ENCODE assay signal across 18 cellular contexts in the genomic region with DNA sequence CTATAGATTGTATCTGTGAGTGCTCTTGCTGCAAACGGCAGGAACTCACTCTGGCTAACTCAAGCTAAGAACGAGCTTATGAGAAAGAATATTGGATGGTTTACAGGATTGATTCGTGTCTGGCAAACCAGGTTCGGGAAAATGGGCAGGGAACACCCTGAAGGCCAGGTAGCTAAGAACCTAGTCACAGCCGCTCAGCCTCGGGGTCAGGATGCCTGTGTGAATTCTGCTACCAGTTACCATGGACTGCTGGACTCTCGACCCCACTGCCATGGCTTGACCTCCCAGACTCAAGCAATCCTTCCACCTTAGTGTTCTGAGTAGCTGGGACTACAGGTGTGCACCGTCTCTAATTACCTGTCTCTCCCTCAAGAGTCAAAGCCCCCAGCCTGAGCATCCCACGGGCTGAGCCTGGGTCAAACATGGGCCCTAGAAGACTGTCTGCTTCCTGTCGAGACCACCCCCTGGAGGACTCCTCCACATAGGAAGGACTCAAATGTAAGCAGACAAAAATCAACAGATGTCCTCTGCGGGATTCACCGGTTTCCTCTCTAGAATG. TPM values are rescaled to one million over a fixed set of nuclear protein-coding genes. Genes with fewer than 3 reads are reported as not detected.
DNase-seq lines count a peak whose midpoint lies in the region; ATAC-seq, FAIRE-seq and TF ChIP-seq lines count a peak whose summit lies in the region.
"Had no signal": no experiment of that assay in that cellular context is flagged by ENCODE, and none has a peak within 500 bp of the region (broad histone marks: within the 10 kb centered on the region; RNA-seq: fewer than 3 reads in every experiment).

No MANE protein-coding gene starts in this region.

- peak overlapping the region in 1 of 2 experiments; percentile 6; a peak in 1 of 4 replicates for H3K9ac ChIP-seq in K562 (ENCODE audit: insufficient read depth in 1 of 2, low read depth in 2 of 2, low read length in 2 of 2)
- H3K9ac ChIP-seq: GM23248 had no signal

- H3K9me3 ChIP-seq in HEK293 (ENCODE audit: control insufficient read depth, insufficient read depth, low read depth, low read length) (no peaks in the 10 kb centered on the region), K562 (replicated peaks; ENCODE audit: control insufficient read depth, insufficient read depth, low read depth, low read length) (no peaks in the 10 kb centered on the region), hepatocyte (ENCODE audit: low read depth) (no peaks in the 10 kb centered on the region), transverse colon (no peaks in the 10 kb centered on the region), spleen (no peaks in the 10 kb centered on the region)

- H3K27me3 ChIP-seq in K562 (ENCODE audit: control insufficient read depth in 2 of 2, insufficient read depth in 2 of 2, low read length in 2 of 2) (peaks cover 15 to 48% of the 10 kb centered on the region in 2 experiments; a peak in 4 of 5 replicates), hepatocyte (no peaks in the 10 kb centered on the region), transverse colon (no peaks in the 10 kb centered on the region), spleen (replicated peaks in 1 of 7) (peaks cover 0 to 10% (median 0%) of the 10 kb centered on the region in 7 donors)

- in situ Hi-C loops in K562 (cut with MboI) = loop anchor here (5.0 kb wide), 1 partner anchor 119 kb away; no protein-coding TSS in a partner anchor
- in situ Hi-C loops in transverse colon (cut with MboI; ENCODE audit: low pct_ligation_motif_present in 1 of 4, low pct_unique_long_range_greater_than_20kb in 1 of 4, low sequenced_read_pairs in 3 of 4) = loop anchor here in 1 of 4 donors (25.0 kb wide), 1 partner anchor 284 kb away; no protein-coding TSS in a partner anchor

- 14% methylated on average over 12 of the region's 12 CpGs for WGBS in K562 (ENCODE audit: insufficient coverage, low coverage, missing lambda C conversion rate)
- WGBS in hepatocyte (ENCODE audit: low lambda C conversion rate, missing lambda C conversion rate) = 86% methylated on average over 12 of the region's 12 CpGs
- WGBS in transverse colon (ENCODE audit: low coverage in 1 of 2), 2 donors = 80% methylated on average over 1 to 12 of the region's 12 CpGs
- 78 to 87% (median 87%) methylated on average over 12 of the region's 12 CpGs for WGBS in spleen, 5 donors

- TF ChIP-seq EP300 in K562 (IDR thresholded peaks at IDR 0.05; ENCODE audit: low read length) (no peak), transverse colon (IDR thresholded peaks at IDR 0.05; ENCODE audit: low read depth) (no peak)

- no peak for ATAC-seq in K562
- ATAC-seq in HG03342 (IDR thresholded peaks at IDR 0.05; ENCODE audit: unreplicated experiment) = no peak
- ATAC-seq: HCT116 had no signal

- no peaks in the 10 kb centered on the region for H3K9me2 ChIP-seq in hepatocyte (replicated peaks; ENCODE audit: insufficient read depth)

- no peaks in the 10 kb centered on the region for H3K4me1 ChIP-seq in HEK293 (ENCODE audit: control insufficient read depth, insufficient read depth, low read length)
- H3K4me1 ChIP-seq in K562 (replicated peaks in 1 of 2; ENCODE audit: control insufficient read depth in 2 of 2, insufficient read depth in 2 of 2, low read length in 2 of 2) = peaks cover 5 to 12% of the 10 kb centered on the region in 2 experiments
- peaks cover 13% of the 10 kb centered on the region for H3K4me1 ChIP-seq in hepatocyte (ENCODE audit: insufficient read depth)
- H3K4me1 ChIP-seq in transverse colon = peaks cover 0 to 18% (median 13%) of the 10 kb centered on the region in 4 donors
- H3K4me1 ChIP-seq in spleen = peaks cover 0 to 11% (median 6%) of the 10 kb centered on the region in 6 donors

- no peak overlapping the region for H3K4me2 ChIP-seq in K562 (ENCODE audit: insufficient read depth, low read length)
- H3K4me2 ChIP-seq in hepatocyte = no peak overlapping the region

- H4K20me1 ChIP-seq in K562 (replicated peaks; ENCODE audit: control insufficient read depth, insufficient read depth, low read length) (no peaks in the 10 kb centered on the region; the same call in 1 of the 2 replicates), hepatocyte (ENCODE audit: insufficient read depth, poor library complexity, severe bottlenecking) (no peaks in the 10 kb centered on the region)

- TF ChIP-seq POLR2A in K562 (conservative IDR thresholded peaks at IDR 0.05) (no peak), transverse colon (IDR thresholded peaks at IDR 0.05) (no peak), spleen (IDR thresholded peaks at IDR 0.05) (no peak)

- POLR2A ChIA-PET in HEK293 (lab: Yijun Ruan, JAX) = interaction anchor here (6.6 kb wide), 1 partner anchor 130 kb away, joined by 67 read pairs; a partner anchor contains a TSS
- POLR2A ChIA-PET in K562 (lab: Yijun Ruan, JAX) = interaction anchor here (0.7 to 4.1 kb wide), 8 partner anchors 10 to 139 kb away, joined by 3 to 39 read pairs (median 4); a partner anchor contains a TSS

- intact Hi-C loops in K562 (cut with micrococcal nuclease) = loop anchor here (5.0 to 10.0 kb wide), 2 partner anchors 64 to 436 kb away; no protein-coding TSS in a partner anchor
- intact Hi-C loops in transverse colon (cut with DNase I; ENCODE audit: low total_unique reads) = loop anchor here (10.0 kb wide), 2 partner anchors 136 to 316 kb away; a partner anchor contains a TSS
- intact Hi-C loops in spleen (cut with DNase I; ENCODE audit: low total_unique reads) = loop anchor here (5.0 kb wide), 1 partner anchor 304 kb away; no protein-coding TSS in a partner anchor

- TF ChIP-seq RAD21 in K562 (CRISPR knock-in tag; conservative IDR thresholded peaks at IDR 0.05 in 1 of 2, IDR thresholded peaks at IDR 0.05 in 1 of 2) = no peak

- H2AFZ ChIP-seq in K562 (ENCODE audit: low read depth, low read length) (peak overlapping the region; percentile 1; the same call in 1 of the 2 replicates), hepatocyte (no peak overlapping the region)
- H2AFZ ChIP-seq: GM23248 had no signal

- H3K36me3 ChIP-seq in HEK293 (ENCODE audit: control insufficient read depth in 2 of 2, insufficient read depth in 1 of 2, low read length in 2 of 2) = no peaks in the 10 kb centered on the region
- H3K36me3 ChIP-seq in K562 (ENCODE audit: control insufficient read depth, insufficient read depth, low read length) = no peaks in the 10 kb centered on the region
- H3K36me3 ChIP-seq in hepatocyte (replicated peaks; ENCODE audit: insufficient read depth, low read depth) = no peaks in the 10 kb centered on the region
- no peaks in the 10 kb centered on the region for H3K36me3 ChIP-seq in transverse colon
- no peaks in the 10 kb centered on the region for H3K36me3 ChIP-seq in spleen

- H3K27ac ChIP-seq in HEK293 (ENCODE audit: extremely low read depth, low read depth, low read length) (no peak overlapping the region), K562 (ENCODE audit: extremely low read depth, low read depth, low read length) (no peak overlapping the region), hepatocyte (peak overlapping the region; percentile 4), transverse colon (peak overlapping the region; percentile 61 to 73 (median 66)), spleen (no peak overlapping the region)
- H3K27ac ChIP-seq: GM23248, SK-N-MC had no signal

- no peak for TF ChIP-seq CTCF in HEK293 (tag by site-specific recombination; IDR thresholded peaks at IDR 0.05)
- TF ChIP-seq CTCF in K562 (IDR thresholded peaks at IDR 0.05 in 2 of 3, conservative IDR thresholded peaks at IDR 0.05 in 1 of 3; ENCODE audit: insufficient read depth in 2 of 3, low read depth in 1 of 3, low read length in 3 of 3) = no peak
- TF ChIP-seq CTCF in hepatocyte (IDR thresholded peaks at IDR 0.05; ENCODE audit: poor library complexity) = no peak
- TF ChIP-seq CTCF in transverse colon (IDR thresholded peaks at IDR 0.05) = no peak
- no peak for TF ChIP-seq CTCF in spleen (IDR thresholded peaks at IDR 0.05 in 8 of 11, conservative IDR thresholded peaks at IDR 0.05 in 3 of 11)

- no peaks in the 10 kb centered on the region for H3K79me2 ChIP-seq in K562 (ENCODE audit: control insufficient read depth, insufficient read depth, low read length)
- no peaks in the 10 kb centered on the region for H3K79me2 ChIP-seq in hepatocyte

- H3K9me1 ChIP-seq in K562 (ENCODE audit: control insufficient read depth, insufficient read depth, low read length) = no peaks in the 10 kb centered on the region

- H3K4me3 ChIP-seq in HEK293 (ENCODE audit: low read depth, low read length) (no peak overlapping the region), K562 (no peak overlapping the region), hepatocyte (no peak overlapping the region), transverse colon (no peak overlapping the region), spleen (no peak overlapping the region)
- H3K4me3 ChIP-seq: GM23248, SK-N-MC had no signal

- no peak for FAIRE-seq in K562 (lab: Jason Lieb, UNC)
- FAIRE-seq: GM19239 had no signal

- BruUV-seq in K562 (replicated peaks; lab: Mats Ljungman, UMichigan) = no TSS peak

- DNase-seq in K562 (ENCODE audit: extremely low read depth in 1 of 4, low spot score in 3 of 4) (no peak), hepatocyte (ENCODE audit: low spot score) (no peak), transverse colon (no peak), spleen (no peak), occipital lobe (lab: John Stamatoyannopoulos, UW) (no peak)
- DNase-seq: ACHN; C1 segment of cervical spinal cord; DMS79 treated with DMSO at 0.1 percent for 48 hours; NCI-H1092 treated with DMSO at 0.1 percent for 48 hours; NCI-H1694; NK-92 treated with Interleukin-12 subunit alpha and Interleukin-12 subunit beta, amount 100 ng/mL, for 24 hours; Right ventricle myocardium superior had no signal

- CTCF ChIA-PET in HEK293 (lab: Yijun Ruan, JAX) (interaction anchor here (0.6 to 4.3 kb wide), 25 partner anchors 11 to 517 kb away, joined by 3 to 34 read pairs (median 6); no protein-coding TSS in a partner anchor), K562 (lab: Yijun Ruan, JAX; ENCODE audit: low intra/inter-chr PET ratio) (interaction anchor here (0.7 kb wide), 1 partner anchor 240 kb away, joined by 3 read pairs; no protein-coding TSS in a partner anchor)

RNA-seq across cellular contexts. Expression of a gene that starts 45.8 kb away (rescaled TPM):
- 18.4 and 30.9 TPM in 2 replicates for total RNA-seq in K562 (2011; cell fraction: chromatin; rRNA removed; ENCODE audit: low replicate concordance)
- 52.2 and 53.7 TPM in 2 replicates for total RNA-seq in K562 (2011; cell fraction: nucleolus; rRNA removed)
- total RNA-seq in K562 (2011; cell fraction: nucleoplasm; rRNA removed) = 47.9 and 75.6 TPM in 2 replicates
- total RNA-seq in K562 (2014; rRNA removed) (97.3 and 100 TPM in 2 replicates), K562 (2014; rRNA removed; fragmentation: Illumina TruSeq; extraction: Trizol) (62.9 and 72.8 TPM in 2 replicates), K562 (2015; rRNA removed; fragmentation: Illumina TruSeq; extraction: Trizol) (51.0 and 55.1 TPM in 2 replicates), K562 (2021) (74.0 and 74.4 TPM in 2 replicates), hepatocyte (45.4 and 52.3 TPM in 2 replicates), transverse colon (10 to 100 TPM; 24.2 to 91.5 (median 35.7) TPM), spleen (10 to 100 TPM; 23.2 to 43.9 (median 31.6) TPM), occipital lobe (14.8 TPM)
- polyA plus RNA-seq in K562 (2011; rRNA removed) (87.6 and 92.4 TPM in 2 replicates), K562 (2014; fragmentation: Illumina TruSeq; extraction: Trizol) (53.4 and 59.9 TPM in 2 replicates), K562 (2014; fragmentation: Nextera tagmentation; extraction: Ambion mirVana) (10 to 100 TPM in 1 of 2 experiments, 1 to 10 TPM in 1; 6.1 to 11.4 TPM), K562 (2014; rRNA removed) (89.2 and 95.7 TPM in 2 replicates), hepatocyte (115 and 144 TPM in 2 replicates), spleen (10 to 100 TPM; 49.9 to 59.4 (median 56.5) TPM)
- 66.7 and 98.8 TPM in 2 replicates for polyA plus RNA-seq in K562 (2011; cell fraction: cytosol; rRNA removed)
- 32.2 and 37.6 TPM in 2 replicates for polyA plus RNA-seq in K562 (2011; cell fraction: nucleus; rRNA removed)
- polyA plus RNA-seq in K562 (2012) = 70.5 and 73.8 TPM in 2 replicates
- 20.8 and 22.7 TPM in 2 replicates for polyA minus RNA-seq in K562 (2011; rRNA and poly(A)+ RNA removed)
- 15.7 and 18.1 TPM in 2 replicates for polyA minus RNA-seq in K562 (2011; cell fraction: cytosol; rRNA and poly(A)+ RNA removed)
- polyA minus RNA-seq in K562 (2011; cell fraction: nucleus; rRNA and poly(A)+ RNA removed) = 4.0 and 9.8 TPM in 2 replicates

Comparison
In these comparisons a context has a peak if more than half of its experiments do, and no peak if none do; other contexts are left out.
1. H3K27ac ChIP-seq: peak in hepatocyte (single experiment) and transverse colon (4 of 4); none in HEK293 (single experiment), K562 (single experiment) and spleen (0 of 8).